In genomic region chr12:113401066-113402000, GRCh38 we compare ENCODE assay signal across 28 cellular contexts. TPM values are rescaled to one million over a fixed set of nuclear protein-coding genes. Genes with fewer than 3 reads are reported as not detected.
A peak's percentile ranks its signal among the peaks of the same experiment; 100 is the strongest.
DNase-seq lines count a peak whose midpoint lies in the region; ATAC-seq, FAIRE-seq and TF ChIP-seq lines count a peak whose summit lies in the region.
"Had no signal": no experiment of that assay in that cellular context is flagged by ENCODE, and none has a peak within 500 bp of the region (broad histone marks: within the 10 kb centered on the region; RNA-seq: fewer than 3 reads in every experiment).

No MANE protein-coding gene starts in this region.

- TF ChIP-seq POLR2A in HepG2 (IDR thresholded peaks at IDR 0.05; ENCODE audit: insufficient read depth in 1 of 2, low read depth in 2 of 2, low read length in 2 of 2) (no peak), GM12878 (IDR thresholded peaks at IDR 0.05; ENCODE audit: low read depth, low read length) (no peak), right lobe of liver (IDR thresholded peaks at IDR 0.05) (peak; percentile 31)

- H3K79me2 ChIP-seq in HepG2 (ENCODE audit: insufficient read depth, low read length) (no peaks in the 10 kb centered on the region), GM12878 (ENCODE audit: control insufficient read depth, insufficient read depth, low read length) (no peaks in the 10 kb centered on the region), smooth muscle cell (ENCODE audit: low read depth) (no peaks in the 10 kb centered on the region)

- in situ Hi-C loops in HepG2 (cut with HindIII; ENCODE audit: extremely low pct_ligation_motif_present, low pct_unique_long_range_greater_than_20kb): no loop called here
- in situ Hi-C loops in GM12878 (cut with MboI): no loop called here

- TF ChIP-seq EP300 in HepG2 (IDR thresholded peaks at IDR 0.05; ENCODE audit: low read depth in 2 of 2, low read length in 2 of 2) (no peak), HepG2 (CRISPR knock-in tag; IDR thresholded peaks at IDR 0.05; ENCODE audit: borderline replicate concordance) (no peak), GM12878 (IDR thresholded peaks at IDR 0.05; ENCODE audit: borderline replicate concordance in 1 of 2, control insufficient read depth in 1 of 2, low read depth in 2 of 2, low read length in 2 of 2) (no peak)

- no peak for DNase-seq in HepG2 (ENCODE audit: low spot score)
- DNase-seq in GM12878 (ENCODE audit: low read depth, low spot score): no peak
- no peak for DNase-seq in right lobe of liver
- DNase-seq in stimulated activated naive B cell treated with anti-CD40 and anti-IgM and Interleukin-4, amounts not matched to agents 10 μg/mL and 1 μg/mL and 100 μg/mL, for 72 hours: no peak
- no peak for DNase-seq in smooth muscle cell (lab: John Stamatoyannopoulos, UW; ENCODE audit: unreplicated experiment)
- DNase-seq in activated gamma-delta T cell treated with Interleukin-2 at 50 U/mL for 16 hours: no peak
- DNase-seq in 8988T: no peak
- DNase-seq: ACHN; AML-193; BE2C; CD4-positive, alpha-beta T cell; CD8-positive, alpha-beta memory T cell; DMS 273 treated with DMSO at 0.1 percent for 48 hours; DMS79; EL; GDM1; GOT3; H7; HFFc6 had no signal

- TF ChIP-seq RAD21 in liver (IDR thresholded peaks at IDR 0.05) (no peak), HepG2 (CRISPR knock-in tag; IDR thresholded peaks at IDR 0.05) (no peak), GM12878 (IDR thresholded peaks at IDR 0.05; ENCODE audit: insufficient read depth, low read depth, low read length) (no peak)

- POLR2A ChIA-PET in HepG2 (lab: Yijun Ruan, JAX): no interaction called here
- POLR2A ChIA-PET in GM12878 (lab: Charles Lee): no interaction called here

- H3K36me3 Mint-ChIP-seq in stimulated activated naive B cell treated with anti-CD40 and anti-IgM and Interleukin-4, amounts not matched to agents 10 μg/mL and 1 μg/mL and 100 μg/mL, for 72 hours: no peaks in the 10 kb centered on the region
- H3K36me3 Mint-ChIP-seq: CD14-positive monocyte had no signal

- TF ChIP-seq CTCF in liver (IDR thresholded peaks at IDR 0.05; ENCODE audit: low read depth, low read length, missing input control) (no peak), HepG2 (CRISPR knock-in tag; IDR thresholded peaks at IDR 0.05) (no peak), GM12878 (IDR thresholded peaks at IDR 0.05 in 2 of 3, conservative IDR thresholded peaks at IDR 0.05 in 1 of 3; ENCODE audit: control insufficient read depth in 2 of 3, extremely low read depth in 1 of 3, insufficient read depth in 1 of 3, low read depth in 3 of 3, low read length in 3 of 3) (no peak), right lobe of liver (IDR thresholded peaks at IDR 0.05) (no peak), smooth muscle cell (IDR thresholded peaks at IDR 0.05; ENCODE audit: borderline replicate concordance, insufficient read depth, poor library complexity, severe bottlenecking) (no peak)

- no peak for ATAC-seq in HepG2
- no peak for ATAC-seq in GM12878
- no peak for ATAC-seq in right lobe of liver
- ATAC-seq in stimulated activated naive B cell treated with anti-CD40 and anti-IgM and Interleukin-4, amounts not matched to agents 10 μg/mL and 1 μg/mL and 100 μg/mL, for 72 hours (replicated peaks): no peak
- ATAC-seq: A549, HCT116 had no signal

- no peaks in the 10 kb centered on the region for H3K9me3 Mint-ChIP-seq in stimulated activated naive B cell treated with anti-CD40 and anti-IgM and Interleukin-4, amounts not matched to agents 10 μg/mL and 1 μg/mL and 100 μg/mL, for 72 hours
- H3K9me3 Mint-ChIP-seq: CD14-positive monocyte; CD4-positive, alpha-beta T cell; CD8-positive, alpha-beta memory T cell; HFFc6 had no signal

- CTCF ChIA-PET in HepG2 (lab: Yijun Ruan, JAX; ENCODE audit: low intra/inter-chr PET ratio, low total read pairs): no interaction called here
- CTCF ChIA-PET in GM12878 (lab: Yijun Ruan, JAX): no interaction called here

- H3K9me3 ChIP-seq in liver (ENCODE audit: control insufficient read depth in 4 of 4, low read length in 3 of 4) (no peaks in the 10 kb centered on the region), HepG2 (ENCODE audit: low read length) (no peaks in the 10 kb centered on the region), GM12878 (replicated peaks; ENCODE audit: control insufficient read depth, insufficient read depth, low read length) (no peaks in the 10 kb centered on the region), right lobe of liver (no peaks in the 10 kb centered on the region), smooth muscle cell (replicated peaks; ENCODE audit: low read depth) (no peaks in the 10 kb centered on the region)
- H3K9me3 ChIP-seq: A549; BE2C; BLaER1 treated with 17β-estradiol and CSF1 and Interleukin-3, amounts not matched to agents 10 nM and 100 nM had no signal

- no peaks in the 10 kb centered on the region for H3F3A ChIP-seq in smooth muscle cell (ENCODE audit: low read depth)

- H3K4me3 Mint-ChIP-seq in stimulated activated naive B cell treated with anti-CD40 and anti-IgM and Interleukin-4, amounts not matched to agents 10 μg/mL and 1 μg/mL and 100 μg/mL, for 72 hours: no peak overlapping the region
- H3K4me3 Mint-ChIP-seq: CD4-positive, alpha-beta T cell; CD8-positive, alpha-beta memory T cell; HFFc6 had no signal

- BruUV-seq in HepG2 (replicated peaks; lab: Mats Ljungman, UMichigan) (no TSS peak), GM12878 (replicated peaks; lab: Mats Ljungman, UMichigan) (no TSS peak)

- no peak overlapping the region for H3K4me2 ChIP-seq in HepG2 (ENCODE audit: low read depth, low read length)
- no peak overlapping the region for H3K4me2 ChIP-seq in GM12878 (ENCODE audit: control insufficient read depth, insufficient read depth)
- H3K4me2 ChIP-seq in smooth muscle cell: no peak overlapping the region
- H3K4me2 ChIP-seq: A549 had no signal

- H4K20me1 ChIP-seq in HepG2 (ENCODE audit: insufficient read depth, low read length) (no peaks in the 10 kb centered on the region), GM12878 (ENCODE audit: control insufficient read depth, insufficient read depth) (no peaks in the 10 kb centered on the region), smooth muscle cell (ENCODE audit: low read depth) (no peaks in the 10 kb centered on the region)

- peaks cover 21 to 45% of the 10 kb centered on the region in 2 donors for H3K27me3 Mint-ChIP-seq in stimulated activated naive B cell treated with anti-CD40 and anti-IgM and Interleukin-4, amounts not matched to agents 10 μg/mL and 1 μg/mL and 100 μg/mL, for 72 hours

- WGBS in liver: 60% methylated on average over 13 of the region's 13 CpGs
- 31% methylated on average over 12 of the region's 13 CpGs for WGBS in HepG2 (ENCODE audit: low lambda C conversion rate)
- WGBS in GM12878 (ENCODE audit: insufficient coverage, insufficient replicate concordance, low lambda C conversion rate, missing lambda C conversion rate): 51% methylated on average over 13 of the region's 13 CpGs
- WGBS in right lobe of liver (ENCODE audit: insufficient coverage, low coverage, low lambda C conversion rate, missing lambda C conversion rate): 61% methylated on average over 7 of the region's 13 CpGs
- WGBS in smooth muscle cell (ENCODE audit: low lambda C conversion rate): 87% methylated on average over 13 of the region's 13 CpGs

- H3K27ac Mint-ChIP-seq in stimulated activated naive B cell treated with anti-CD40 and anti-IgM and Interleukin-4, amounts not matched to agents 10 μg/mL and 1 μg/mL and 100 μg/mL, for 72 hours: peak overlapping the region; percentile 47
- H3K27ac Mint-ChIP-seq: CD14-positive monocyte; CD4-positive, alpha-beta T cell; CD8-positive, alpha-beta memory T cell; HFFc6 had no signal

- intact Hi-C loops in HepG2 (cut with micrococcal nuclease; ENCODE audit: unreplicated experiment) (no loop called here), GM12878 (cut with micrococcal nuclease; ENCODE audit: unreplicated experiment) (no loop called here), right lobe of liver (cut with DNase I) (no loop called here)

- peak overlapping the region in 1 of 2 donors; percentile 33 for H3K27ac ChIP-seq in liver (ENCODE audit: low read depth in 1 of 2, low read length in 2 of 2)
- H3K27ac ChIP-seq in HepG2 (ENCODE audit: extremely low read length, insufficient read depth, low read length): no peak overlapping the region
- H3K27ac ChIP-seq in GM12878 (ENCODE audit: control insufficient read depth, insufficient read depth): no peak overlapping the region
- H3K27ac ChIP-seq in right lobe of liver: peak overlapping the region; percentile 83 to 97 (median 91)
- no peak overlapping the region for H3K27ac ChIP-seq in smooth muscle cell (ENCODE audit: low read depth)
- H3K27ac ChIP-seq: 22Rv1; BLaER1 treated with 17β-estradiol and CSF1 and Interleukin-3, amounts not matched to agents 10 nM and 100 nM had no signal

- H3K36me3 ChIP-seq in liver (ENCODE audit: control insufficient read depth in 4 of 4, insufficient read depth in 3 of 4, low read depth in 1 of 4, low read length in 3 of 4): peaks cover 0 to 29% (median 16%) of the 10 kb centered on the region in 4 donors
- no peaks in the 10 kb centered on the region for H3K36me3 ChIP-seq in HepG2 (replicated peaks in 1 of 2; ENCODE audit: control insufficient read depth in 1 of 2, insufficient read depth in 2 of 2, low read length in 2 of 2)
- H3K36me3 ChIP-seq in GM12878 (ENCODE audit: control insufficient read depth in 2 of 2, insufficient read depth in 2 of 2, low read length in 1 of 2): no peaks in the 10 kb centered on the region
- H3K36me3 ChIP-seq in right lobe of liver: peaks cover 0 to 57% (median 22%) of the 10 kb centered on the region in 4 donors
- no peaks in the 10 kb centered on the region for H3K36me3 ChIP-seq in smooth muscle cell (ENCODE audit: low read depth)
- H3K36me3 ChIP-seq: BE2C; BLaER1 treated with 17β-estradiol and CSF1 and Interleukin-3, amounts not matched to agents 10 nM and 100 nM had no signal

- RAD21 ChIA-PET in GM12878 (lab: Charles Lee; ENCODE audit: unreplicated experiment): no interaction called here

- SMC1A ChIA-PET in GM12878 (lab: Charles Lee; ENCODE audit: uncharacterized antibody, unreplicated experiment): no interaction called here

- H2AFZ ChIP-seq in HepG2 (ENCODE audit: low read length) (no peak overlapping the region), GM12878 (ENCODE audit: control insufficient read depth, low read depth, low read length) (no peak overlapping the region), smooth muscle cell (ENCODE audit: low read depth) (no peak overlapping the region)

- H3K4me3 ChIP-seq in liver (ENCODE audit: low read depth in 1 of 3, low read length in 3 of 3): peak overlapping the region; percentile 55 to 96 (median 74)
- no peak overlapping the region for H3K4me3 ChIP-seq in HepG2 (replicated peaks in 1 of 3; ENCODE audit: insufficient read depth in 1 of 3, low read depth in 2 of 3, low read length in 3 of 3)
- H3K4me3 ChIP-seq in GM12878: no peak overlapping the region
- peak overlapping the region; percentile 54 to 63 (median 61) for H3K4me3 ChIP-seq in right lobe of liver
- H3K4me3 ChIP-seq in smooth muscle cell: no peak overlapping the region
- H3K4me3 ChIP-seq: A549; BLaER1 treated with 17β-estradiol and CSF1 and Interleukin-3, amounts not matched to agents 10 nM and 100 nM had no signal

- H3K27me3 ChIP-seq in liver (ENCODE audit: control insufficient read depth in 4 of 4, insufficient read depth in 4 of 4, low read length in 3 of 4) (no peaks in the 10 kb centered on the region), HepG2 (ENCODE audit: control insufficient read depth in 1 of 2, insufficient read depth in 2 of 2, low read length in 2 of 2) (peaks cover 3 to 8% of the 10 kb centered on the region in 2 experiments; a peak in 3 of 5 replicates), GM12878 (replicated peaks in 1 of 2; ENCODE audit: control insufficient read depth in 2 of 2, insufficient read depth in 2 of 2, low read length in 1 of 2) (no peaks in the 10 kb centered on the region), right lobe of liver (no peaks in the 10 kb centered on the region), smooth muscle cell (ENCODE audit: low read depth) (no peaks in the 10 kb centered on the region)
- H3K27me3 ChIP-seq: BLaER1 treated with 17β-estradiol and CSF1 and Interleukin-3, amounts not matched to agents 10 nM and 100 nM had no signal

- H3K4me1 Mint-ChIP-seq in stimulated activated naive B cell treated with anti-CD40 and anti-IgM and Interleukin-4, amounts not matched to agents 10 μg/mL and 1 μg/mL and 100 μg/mL, for 72 hours: peaks cover 8 to 18% of the 10 kb centered on the region in 2 donors
- H3K4me1 Mint-ChIP-seq: CD8-positive, alpha-beta memory T cell had no signal

- FAIRE-seq in HepG2 (lab: Jason Lieb, UNC) (no peak), GM12878 (lab: Jason Lieb, UNC) (no peak)
- FAIRE-seq: A549, D721Med, GM12891, GM18507 had no signal

- H3K9ac ChIP-seq in liver (ENCODE audit: low read depth in 1 of 2, low read length in 2 of 2): peak overlapping the region in 1 of 2 donors; percentile 28
- no peak overlapping the region for H3K9ac ChIP-seq in HepG2 (ENCODE audit: insufficient read depth, low read depth, low read length)
- no peak overlapping the region for H3K9ac ChIP-seq in GM12878 (ENCODE audit: control insufficient read depth, insufficient read depth, low read length)
- no peak overlapping the region for H3K9ac ChIP-seq in smooth muscle cell (ENCODE audit: low read depth)
- H3K9ac ChIP-seq: BLaER1 treated with 17β-estradiol and CSF1 and Interleukin-3, amounts not matched to agents 10 nM and 100 nM had no signal

- peaks cover 8 to 24% (median 18%) of the 10 kb centered on the region in 4 donors for H3K4me1 ChIP-seq in liver (ENCODE audit: control insufficient read depth in 4 of 4, insufficient read depth in 4 of 4, low read length in 3 of 4)
- peaks cover 8% of the 10 kb centered on the region; the same call in 1 of the 2 replicates for H3K4me1 ChIP-seq in HepG2 (ENCODE audit: insufficient read depth, low read length)
- H3K4me1 ChIP-seq in GM12878 (ENCODE audit: control insufficient read depth, insufficient read depth, low read length): peaks cover 10% of the 10 kb centered on the region; the same call in 1 of the 2 replicates
- H3K4me1 ChIP-seq in right lobe of liver: peaks cover 0 to 17% (median 0%) of the 10 kb centered on the region in 4 donors
- no peaks in the 10 kb centered on the region for H3K4me1 ChIP-seq in smooth muscle cell (ENCODE audit: low read depth)
- H3K4me1 ChIP-seq: BE2C had no signal

RNA-seq across cellular contexts. Expression of gene SDS, which starts 2.4 kb away (rescaled TPM):
- total RNA-seq in liver (10 to 100 TPM in 1 of 2 donors, under 1 TPM in 1; 0.65 to 70.4 TPM), HepG2 (2016; rRNA removed; fragmentation: Illumina TruSeq; extraction: Trizol) (not detected in 2 replicates), GM12878 (2014; rRNA removed) (not detected in 2 replicates), GM12878 (2014; rRNA removed; fragmentation: Illumina TruSeq; extraction: Trizol) (not detected in 2 replicates), GM12878 (2021) (0.18 TPM in 1 of 2 replicates, not detected in the other), right lobe of liver (100 to 1,000 TPM; 208 to 722 (median 309) TPM), smooth muscle cell (not detected in 2 replicates)
- polyA plus RNA-seq in liver (100 to 1,000 TPM in 1 of 2 donors, 10 to 100 TPM in 1; 85.3 to 433 TPM), HepG2 (2011; rRNA removed) (not detected in 2 replicates), GM12878 (2011; rRNA removed) (not detected in 2 replicates), GM12878 (2014; fragmentation: Illumina TruSeq; extraction: Trizol) (not detected in 2 replicates), GM12878 (2014; fragmentation: Nextera tagmentation; extraction: Ambion mirVana) (not detected), GM12878 (2014; rRNA removed) (not detected in 2 replicates), GM12878 (2016; fragmentation: Nextera tagmentation; extraction: Ambion mirVana) (not detected), smooth muscle cell (not detected in 2 replicates)
- not detected in 2 replicates for total RNA-seq in HepG2 (2016; cell fraction: cytosol; rRNA removed; fragmentation: Illumina TruSeq; extraction: Trizol; ENCODE audit: low read depth)
- total RNA-seq in HepG2 (2016; cell fraction: insoluble cytoplasmic fraction; rRNA removed; fragmentation: Illumina TruSeq; extraction: Trizol): not detected in 2 replicates
- not detected in 2 replicates for total RNA-seq in HepG2 (2016; cell fraction: membrane; rRNA removed; fragmentation: Illumina TruSeq; extraction: Trizol)
- total RNA-seq in HepG2 (2016; cell fraction: nucleus; rRNA removed; fragmentation: Illumina TruSeq; extraction: Trizol): not detected in 2 replicates
- not detected in 2 replicates for polyA plus RNA-seq in HepG2 (2011; cell fraction: cytosol; rRNA removed)
- polyA plus RNA-seq in HepG2 (2011; cell fraction: nucleus; rRNA removed): not detected in 2 replicates
- polyA plus RNA-seq in HepG2 (2012): not detected in 2 replicates
- polyA plus RNA-seq in HepG2 (2016; cell fraction: cytosol; fragmentation: Illumina TruSeq; extraction: Trizol; ENCODE audit: low read depth): not detected in 2 replicates
- not detected in 2 replicates for polyA plus RNA-seq in HepG2 (2016; cell fraction: insoluble cytoplasmic fraction; fragmentation: Illumina TruSeq; extraction: Trizol; ENCODE audit: low read depth)
- polyA plus RNA-seq in HepG2 (2016; cell fraction: membrane; fragmentation: Illumina TruSeq; extraction: Trizol; ENCODE audit: low read depth): not detected in 2 replicates
- not detected in 2 replicates for polyA plus RNA-seq in HepG2 (2016; cell fraction: nucleus; fragmentation: Illumina TruSeq; extraction: Trizol; ENCODE audit: insufficient read depth, low read depth)
- not detected in 2 replicates for polyA minus RNA-seq in HepG2 (2011; rRNA and poly(A)+ RNA removed; ENCODE audit: low replicate concordance)
- polyA minus RNA-seq in HepG2 (2011; cell fraction: cytosol; rRNA and poly(A)+ RNA removed): not detected in 2 replicates
- polyA minus RNA-seq in HepG2 (2011; cell fraction: nucleus; rRNA and poly(A)+ RNA removed): not detected in 2 replicates
- not detected in 2 replicates for total RNA-seq in GM12878 (2013; cell fraction: nucleolus; rRNA removed)
- not detected for polyA plus RNA-seq in GM12878 (2011; ENCODE audit: low read depth)
- not detected in 2 replicates for polyA plus RNA-seq in GM12878 (2011; cell fraction: cytosol; rRNA removed)
- not detected in 2 replicates for polyA plus RNA-seq in GM12878 (2011; cell fraction: nucleus; rRNA removed)
- 0.07 and 0.12 TPM in 2 replicates for polyA plus RNA-seq in GM12878 (2012)
- not detected in 2 replicates for polyA minus RNA-seq in GM12878 (2011; rRNA and poly(A)+ RNA removed)
- polyA minus RNA-seq in GM12878 (2011; cell fraction: cytosol; rRNA and poly(A)+ RNA removed): not detected in 2 replicates
- polyA minus RNA-seq in GM12878 (2011; cell fraction: nucleus; rRNA and poly(A)+ RNA removed): not detected in 2 replicates
- total RNA-seq: CD4-positive, alpha-beta T cell; HFFc6 had no signal
- polyA plus RNA-seq: CD8-positive, alpha-beta memory T cell had no signal

RNA-seq across cellular contexts. Expression of gene SDSL, which starts 20.8 kb away (rescaled TPM):
- 10 to 100 TPM; 22.4 to 25.9 TPM for total RNA-seq in liver
- 10 to 100 TPM; 41.4 to 93.1 TPM for polyA plus RNA-seq in liver
- 1.2 and 1.3 TPM in 2 replicates for total RNA-seq in HepG2 (2016; rRNA removed; fragmentation: Illumina TruSeq; extraction: Trizol)
- 0.79 and 1.7 TPM in 2 replicates for total RNA-seq in HepG2 (2016; cell fraction: cytosol; rRNA removed; fragmentation: Illumina TruSeq; extraction: Trizol; ENCODE audit: low read depth)
- 1.2 and 1.7 TPM in 2 replicates for total RNA-seq in HepG2 (2016; cell fraction: insoluble cytoplasmic fraction; rRNA removed; fragmentation: Illumina TruSeq; extraction: Trizol)
- 1.1 and 2.0 TPM in 2 replicates for total RNA-seq in HepG2 (2016; cell fraction: membrane; rRNA removed; fragmentation: Illumina TruSeq; extraction: Trizol)
- 1.4 and 2.0 TPM in 2 replicates for total RNA-seq in HepG2 (2016; cell fraction: nucleus; rRNA removed; fragmentation: Illumina TruSeq; extraction: Trizol)
- polyA plus RNA-seq in HepG2 (2011; rRNA removed): 1.7 and 2.9 TPM in 2 replicates
- polyA plus RNA-seq in HepG2 (2011; cell fraction: cytosol; rRNA removed): 1.9 and 3.2 TPM in 2 replicates
- 1.6 and 2.0 TPM in 2 replicates for polyA plus RNA-seq in HepG2 (2011; cell fraction: nucleus; rRNA removed)
- 0.92 and 1.3 TPM in 2 replicates for polyA plus RNA-seq in HepG2 (2012)
- polyA plus RNA-seq in HepG2 (2016; cell fraction: cytosol; fragmentation: Illumina TruSeq; extraction: Trizol; ENCODE audit: low read depth): 1.1 and 1.5 TPM in 2 replicates
- polyA plus RNA-seq in HepG2 (2016; cell fraction: insoluble cytoplasmic fraction; fragmentation: Illumina TruSeq; extraction: Trizol; ENCODE audit: low read depth): 2.4 and 3.5 TPM in 2 replicates
- 0.64 and 0.90 TPM in 2 replicates for polyA plus RNA-seq in HepG2 (2016; cell fraction: membrane; fragmentation: Illumina TruSeq; extraction: Trizol; ENCODE audit: low read depth)
- 1.9 and 2.9 TPM in 2 replicates for polyA plus RNA-seq in HepG2 (2016; cell fraction: nucleus; fragmentation: Illumina TruSeq; extraction: Trizol; ENCODE audit: insufficient read depth, low read depth)
- polyA minus RNA-seq in HepG2 (2011; rRNA and poly(A)+ RNA removed; ENCODE audit: low replicate concordance): 1.1 and 6.5 TPM in 2 replicates
- polyA minus RNA-seq in HepG2 (2011; cell fraction: cytosol; rRNA and poly(A)+ RNA removed): 0.99 and 1.4 TPM in 2 replicates
- polyA minus RNA-seq in HepG2 (2011; cell fraction: nucleus; rRNA and poly(A)+ RNA removed): 1.5 TPM in 2 replicates
- total RNA-seq in GM12878 (2013; cell fraction: nucleolus; rRNA removed): not detected in 2 replicates
- total RNA-seq in GM12878 (2014; rRNA removed): 1.2 and 1.6 TPM in 2 replicates
- total RNA-seq in GM12878 (2014; rRNA removed; fragmentation: Illumina TruSeq; extraction: Trizol): 0.27 and 1.2 TPM in 2 replicates
- 1.3 and 1.5 TPM in 2 replicates for total RNA-seq in GM12878 (2021)
- polyA plus RNA-seq in GM12878 (2011; ENCODE audit: low read depth): 0.37 TPM
- 0.65 and 1.7 TPM in 2 replicates for polyA plus RNA-seq in GM12878 (2011; rRNA removed)
- polyA plus RNA-seq in GM12878 (2011; cell fraction: cytosol; rRNA removed): 3.4 and 5.9 TPM in 2 replicates
- polyA plus RNA-seq in GM12878 (2011; cell fraction: nucleus; rRNA removed): 1.5 and 2.4 TPM in 2 replicates
- 0.68 and 0.91 TPM in 2 replicates for polyA plus RNA-seq in GM12878 (2012)
- polyA plus RNA-seq in GM12878 (2014; fragmentation: Illumina TruSeq; extraction: Trizol): 0.25 TPM in 1 of 2 replicates, not detected in the other
- polyA plus RNA-seq in GM12878 (2014; fragmentation: Nextera tagmentation; extraction: Ambion mirVana): under 1 TPM; 0.18 to 0.49 TPM
- 0.72 and 1.2 TPM in 2 replicates for polyA plus RNA-seq in GM12878 (2014; rRNA removed)
- 1 to 10 TPM; 4.1 to 4.4 TPM for polyA plus RNA-seq in GM12878 (2016; fragmentation: Nextera tagmentation; extraction: Ambion mirVana)
- polyA minus RNA-seq in GM12878 (2011; rRNA and poly(A)+ RNA removed): 0.59 and 1.4 TPM in 2 replicates
- polyA minus RNA-seq in GM12878 (2011; cell fraction: cytosol; rRNA and poly(A)+ RNA removed): 1.5 and 2.1 TPM in 2 replicates
- polyA minus RNA-seq in GM12878 (2011; cell fraction: nucleus; rRNA and poly(A)+ RNA removed): 1.6 and 1.9 TPM in 2 replicates
- 10 to 100 TPM; 25.5 to 85.7 (median 32.3) TPM for total RNA-seq in right lobe of liver
- total RNA-seq in smooth muscle cell: 0.81 and 6.7 TPM in 2 replicates
- 3.6 and 5.4 TPM in 2 replicates for polyA plus RNA-seq in smooth muscle cell
- polyA plus RNA-seq: CD8-positive, alpha-beta memory T cell had no signal

RNA-seq across cellular contexts. Expression of gene PLBD2, which starts 42.9 kb away (rescaled TPM):
- total RNA-seq in liver (10 to 100 TPM; 21.5 to 31.2 TPM), HepG2 (2016; rRNA removed; fragmentation: Illumina TruSeq; extraction: Trizol) (5.5 and 8.5 TPM in 2 replicates), GM12878 (2014; rRNA removed) (3.3 and 4.8 TPM in 2 replicates), GM12878 (2014; rRNA removed; fragmentation: Illumina TruSeq; extraction: Trizol) (1.1 and 1.4 TPM in 2 replicates), GM12878 (2021) (16.6 and 16.8 TPM in 2 replicates), right lobe of liver (10 to 100 TPM; 18.4 to 34.1 (median 28.8) TPM), smooth muscle cell (14.2 and 19.6 TPM in 2 replicates)
- polyA plus RNA-seq in liver (10 to 100 TPM; 12.1 to 17.7 TPM), HepG2 (2011; rRNA removed) (6.7 and 9.2 TPM in 2 replicates), GM12878 (2011; rRNA removed) (2.4 and 5.0 TPM in 2 replicates), GM12878 (2014; fragmentation: Illumina TruSeq; extraction: Trizol) (9.2 and 9.6 TPM in 2 replicates), GM12878 (2014; fragmentation: Nextera tagmentation; extraction: Ambion mirVana) (1 to 10 TPM; 1.6 to 2.3 TPM), GM12878 (2014; rRNA removed) (6.9 and 7.8 TPM in 2 replicates), GM12878 (2016; fragmentation: Nextera tagmentation; extraction: Ambion mirVana) (10 to 100 TPM in 1 of 2 experiments, 1 to 10 TPM in 1; 9.3 to 14.9 TPM), smooth muscle cell (28.2 and 32.9 TPM in 2 replicates)
- total RNA-seq in HepG2 (2016; cell fraction: cytosol; rRNA removed; fragmentation: Illumina TruSeq; extraction: Trizol; ENCODE audit: low read depth): 0.81 and 0.88 TPM in 2 replicates
- total RNA-seq in HepG2 (2016; cell fraction: insoluble cytoplasmic fraction; rRNA removed; fragmentation: Illumina TruSeq; extraction: Trizol): 7.0 and 7.8 TPM in 2 replicates
- total RNA-seq in HepG2 (2016; cell fraction: membrane; rRNA removed; fragmentation: Illumina TruSeq; extraction: Trizol): 2.5 and 3.2 TPM in 2 replicates
- total RNA-seq in HepG2 (2016; cell fraction: nucleus; rRNA removed; fragmentation: Illumina TruSeq; extraction: Trizol): 15.0 and 17.9 TPM in 2 replicates
- 8.0 and 9.7 TPM in 2 replicates for polyA plus RNA-seq in HepG2 (2011; cell fraction: cytosol; rRNA removed)
- 11.1 and 13.1 TPM in 2 replicates for polyA plus RNA-seq in HepG2 (2011; cell fraction: nucleus; rRNA removed)
- polyA plus RNA-seq in HepG2 (2012): 10.7 and 11.6 TPM in 2 replicates
- 1.7 and 1.8 TPM in 2 replicates for polyA plus RNA-seq in HepG2 (2016; cell fraction: cytosol; fragmentation: Illumina TruSeq; extraction: Trizol; ENCODE audit: low read depth)
- 7.6 and 10.5 TPM in 2 replicates for polyA plus RNA-seq in HepG2 (2016; cell fraction: insoluble cytoplasmic fraction; fragmentation: Illumina TruSeq; extraction: Trizol; ENCODE audit: low read depth)
- 2.6 and 3.9 TPM in 2 replicates for polyA plus RNA-seq in HepG2 (2016; cell fraction: membrane; fragmentation: Illumina TruSeq; extraction: Trizol; ENCODE audit: low read depth)
- polyA plus RNA-seq in HepG2 (2016; cell fraction: nucleus; fragmentation: Illumina TruSeq; extraction: Trizol; ENCODE audit: insufficient read depth, low read depth): 33.1 and 37.0 TPM in 2 replicates
- 12.2 and 26.0 TPM in 2 replicates for polyA minus RNA-seq in HepG2 (2011; rRNA and poly(A)+ RNA removed; ENCODE audit: low replicate concordance)
- 14.8 and 15.8 TPM in 2 replicates for polyA minus RNA-seq in HepG2 (2011; cell fraction: cytosol; rRNA and poly(A)+ RNA removed)
- 5.7 and 7.3 TPM in 2 replicates for polyA minus RNA-seq in HepG2 (2011; cell fraction: nucleus; rRNA and poly(A)+ RNA removed)
- total RNA-seq in GM12878 (2013; cell fraction: nucleolus; rRNA removed): 17.2 and 18.3 TPM in 2 replicates
- 5.3 TPM for polyA plus RNA-seq in GM12878 (2011; ENCODE audit: low read depth)
- polyA plus RNA-seq in GM12878 (2011; cell fraction: cytosol; rRNA removed): 7.0 and 8.4 TPM in 2 replicates
- polyA plus RNA-seq in GM12878 (2011; cell fraction: nucleus; rRNA removed): 6.0 and 9.9 TPM in 2 replicates
- 6.8 and 7.4 TPM in 2 replicates for polyA plus RNA-seq in GM12878 (2012)
- 6.9 and 8.5 TPM in 2 replicates for polyA minus RNA-seq in GM12878 (2011; rRNA and poly(A)+ RNA removed)
- 6.9 and 9.3 TPM in 2 replicates for polyA minus RNA-seq in GM12878 (2011; cell fraction: cytosol; rRNA and poly(A)+ RNA removed)
- polyA minus RNA-seq in GM12878 (2011; cell fraction: nucleus; rRNA and poly(A)+ RNA removed): 2.8 and 5.1 TPM in 2 replicates

Comparison
In these comparisons a context has a peak if more than half of its experiments do, and no peak if none do; other contexts are left out.
1. H3K27ac ChIP-seq: peak in right lobe of liver (3 of 3); none in HepG2 (single experiment), GM12878 (single experiment) and smooth muscle cell (single experiment).
2. H3K4me3 ChIP-seq: peak in liver (3 of 3) and right lobe of liver (3 of 3); none in HepG2 (0 of 3), GM12878 (single experiment) and smooth muscle cell (single experiment).